9 cellular contexts compared by ENCODE assay signal in genomic region chr2:36507408-36507812, GRCh38.
A peak's percentile ranks its signal among the peaks of the same experiment; 100 is the strongest.
DNase-seq lines count a peak whose midpoint lies in the region; ATAC-seq, FAIRE-seq and TF ChIP-seq lines count a peak whose summit lies in the region.
"Had no signal": no experiment of that assay in that cellular context is flagged by ENCODE, and none has a peak within 500 bp of the region (broad histone marks: within the 10 kb centered on the region; RNA-seq: fewer than 3 reads in every experiment).

No MANE protein-coding gene starts in this region.

- H3K36me3 Mint-ChIP-seq in CD8-positive, alpha-beta T cell: no peaks in the 10 kb centered on the region
- no peaks in the 10 kb centered on the region for H3K36me3 Mint-ChIP-seq in activated T-helper 1 cell treated with anti-CD3 and anti-CD28 coated beads, Interleukin-12 subunit alpha, Interleukin-12 subunit beta, Interleukin-2, Interleukin-4 antibody, amounts not matched to agents 30 ng/mL and 10 ng/mL and 1 ng/mL, durations not matched to agents 14 hours and 24 hours and 36 hours (ENCODE audit: low read depth)

- intact Hi-C loops in CD8-positive, alpha-beta T cell (cut with DNase I, micrococcal nuclease): loop anchor here (1.0 to 5.0 kb wide), 3 partner anchors 155 to 535 kb away; no protein-coding TSS in a partner anchor
- intact Hi-C loops in pancreas (cut with DNase I): no loop called here
- intact Hi-C loops in activated T-helper 1 cell treated with anti-CD3 and anti-CD28 coated beads, Interleukin-12 subunit alpha, Interleukin-12 subunit beta, Interleukin-2, Interleukin-4 antibody, amounts not matched to agents 30 ng/mL and 10 ng/mL and 1 ng/mL, durations not matched to agents 14 hours and 24 hours and 36 hours (cut with micrococcal nuclease): loop anchor here (1.0 to 5.0 kb wide), 5 partner anchors 150 to 535 kb away; no protein-coding TSS in a partner anchor

- H3K4me3 Mint-ChIP-seq in CD8-positive, alpha-beta T cell: no peak overlapping the region
- no peak overlapping the region for H3K4me3 Mint-ChIP-seq in activated T-helper 1 cell treated with anti-CD3 and anti-CD28 coated beads, Interleukin-12 subunit alpha, Interleukin-12 subunit beta, Interleukin-2, Interleukin-4 antibody, amounts not matched to agents 30 ng/mL and 10 ng/mL and 1 ng/mL, durations not matched to agents 14 hours and 24 hours and 36 hours
- H3K4me3 Mint-ChIP-seq: stimulated activated naive CD8-positive, alpha-beta T cell treated with anti-CD3 and anti-CD28 coated beads, Interleukin-15, Interleukin-2, amounts not matched to agents 100 ng/mL and 50 ng/mL, for 24 hours had no signal

- H3K27ac ChIP-seq in CD8-positive, alpha-beta T cell (ENCODE audit: low read depth, low read length): no peak overlapping the region
- H3K27ac ChIP-seq in pancreas: no peak overlapping the region

- CTCF ChIA-PET in CD8-positive, alpha-beta T cell (lab: Charles Lee): interaction anchor here (0.5 kb wide), 1 partner anchor 1713 kb away, joined by 3 read pairs; no protein-coding TSS in a partner anchor

- no peaks in the 10 kb centered on the region for H3K4me1 ChIP-seq in CD8-positive, alpha-beta T cell (ENCODE audit: insufficient read depth, low read length)
- no peaks in the 10 kb centered on the region for H3K4me1 ChIP-seq in pancreas

- H3K9me3 ChIP-seq in CD8-positive, alpha-beta T cell (ENCODE audit: low read length): no peaks in the 10 kb centered on the region
- H3K9me3 ChIP-seq in pancreas: no peaks in the 10 kb centered on the region

- POLR2A ChIA-PET in CD8-positive, alpha-beta T cell (lab: Charles Lee): no interaction called here

- H3K4me1 Mint-ChIP-seq in CD8-positive, alpha-beta T cell (ENCODE audit: low read depth): no peaks in the 10 kb centered on the region
- H3K4me1 Mint-ChIP-seq in activated T-helper 1 cell treated with anti-CD3 and anti-CD28 coated beads, Interleukin-12 subunit alpha, Interleukin-12 subunit beta, Interleukin-2, Interleukin-4 antibody, amounts not matched to agents 30 ng/mL and 10 ng/mL and 1 ng/mL, durations not matched to agents 14 hours and 24 hours and 36 hours (ENCODE audit: low read depth): no peaks in the 10 kb centered on the region

- H3K27me3 Mint-ChIP-seq in CD8-positive, alpha-beta T cell (ENCODE audit: low read depth): no peaks in the 10 kb centered on the region
- H3K27me3 Mint-ChIP-seq in activated T-helper 1 cell treated with anti-CD3 and anti-CD28 coated beads, Interleukin-12 subunit alpha, Interleukin-12 subunit beta, Interleukin-2, Interleukin-4 antibody, amounts not matched to agents 30 ng/mL and 10 ng/mL and 1 ng/mL, durations not matched to agents 14 hours and 24 hours and 36 hours (ENCODE audit: insufficient read depth): no peaks in the 10 kb centered on the region
- H3K27me3 Mint-ChIP-seq: stimulated activated naive CD8-positive, alpha-beta T cell treated with anti-CD3 and anti-CD28 coated beads, Interleukin-15, Interleukin-2, amounts not matched to agents 100 ng/mL and 50 ng/mL, for 24 hours had no signal

- H3K9me3 Mint-ChIP-seq in CD8-positive, alpha-beta T cell: no peaks in the 10 kb centered on the region
- H3K9me3 Mint-ChIP-seq in activated T-helper 1 cell treated with anti-CD3 and anti-CD28 coated beads, Interleukin-12 subunit alpha, Interleukin-12 subunit beta, Interleukin-2, Interleukin-4 antibody, amounts not matched to agents 30 ng/mL and 10 ng/mL and 1 ng/mL, durations not matched to agents 14 hours and 24 hours and 36 hours: no peaks in the 10 kb centered on the region
- H3K9me3 Mint-ChIP-seq: stimulated activated naive CD8-positive, alpha-beta T cell treated with anti-CD3 and anti-CD28 coated beads, Interleukin-15, Interleukin-2, amounts not matched to agents 100 ng/mL and 50 ng/mL, for 24 hours had no signal

- DNase-seq in CD8-positive, alpha-beta T cell: peak in 4 of 7 experiments; percentile 6 to 16 (median 8)
- DNase-seq in NCI-H1694 treated with DMSO at 0.1 percent for 48 hours (lab: John Stamatoyannopoulos, UW) (peak; percentile 29), frontal cortex (ENCODE audit: low spot score in 2 of 2) (peak; percentile 16 to 43), pancreas (peak in 1 of 6 donors; percentile 22)
- DNase-seq in activated CD4-positive, alpha-beta T cell treated with anti-CD3 and anti-CD28 coated beads, Interleukin-2, amount 50 U/mL, for 4 hours: peak; percentile 2 to 15
- DNase-seq in activated T-helper 1 cell treated with anti-CD3 and anti-CD28 coated beads, Interleukin-12 subunit alpha, Interleukin-12 subunit beta, Interleukin-2, Interleukin-4 antibody, amounts not matched to agents 30 ng/mL and 10 ng/mL and 1 ng/mL, durations not matched to agents 14 hours and 24 hours and 36 hours (ENCODE audit: low spot score): no peak

- FAIRE-seq in frontal cortex (lab: Jason Lieb, UNC) (no peak), pancreas (lab: Jason Lieb, UNC) (peak; percentile 23)

- H3K27me3 ChIP-seq in CD8-positive, alpha-beta T cell (ENCODE audit: insufficient read depth, low read length): no peaks in the 10 kb centered on the region
- no peaks in the 10 kb centered on the region for H3K27me3 ChIP-seq in pancreas

- H3K4me3 ChIP-seq in CD8-positive, alpha-beta T cell (ENCODE audit: low read depth, low read length): no peak overlapping the region
- H3K4me3 ChIP-seq in pancreas: no peak overlapping the region

- H3K36me3 ChIP-seq in CD8-positive, alpha-beta T cell (ENCODE audit: insufficient read depth, low read length): no peaks in the 10 kb centered on the region
- H3K36me3 ChIP-seq in pancreas: no peaks in the 10 kb centered on the region

- ATAC-seq in CD8-positive, alpha-beta T cell: no peak
- ATAC-seq in GM18867 (IDR thresholded peaks at IDR 0.05; ENCODE audit: unreplicated experiment) (peak; percentile 87), HG02981 (IDR thresholded peaks at IDR 0.05; ENCODE audit: unreplicated experiment) (peak; percentile 99), pancreas (peak; percentile 50 to 88 (median 81))

- H3K27ac Mint-ChIP-seq in CD8-positive, alpha-beta T cell: no peak overlapping the region
- H3K27ac Mint-ChIP-seq in activated T-helper 1 cell treated with anti-CD3 and anti-CD28 coated beads, Interleukin-12 subunit alpha, Interleukin-12 subunit beta, Interleukin-2, Interleukin-4 antibody, amounts not matched to agents 30 ng/mL and 10 ng/mL and 1 ng/mL, durations not matched to agents 14 hours and 24 hours and 36 hours: no peak overlapping the region
- H3K27ac Mint-ChIP-seq: stimulated activated naive CD8-positive, alpha-beta T cell treated with anti-CD3 and anti-CD28 coated beads, Interleukin-15, Interleukin-2, amounts not matched to agents 100 ng/mL and 50 ng/mL, for 24 hours had no signal

- peak; percentile 39 for TF ChIP-seq CTCF in CD8-positive, alpha-beta T cell (IDR thresholded peaks at IDR 0.05)
- TF ChIP-seq CTCF in pancreas (IDR thresholded peaks at IDR 0.05): peak in 3 of 4 donors; percentile 16 to 27 (median 20)

Comparison
In these comparisons a context has a peak if more than half of its experiments do, and no peak if none do; other contexts are left out.
1. intact Hi-C loops: an anchor here in CD8-positive, alpha-beta T cell (1.0 to 5.0 kb wide) and activated T-helper 1 cell treated with anti-CD3 and anti-CD28 coated beads, Interleukin-12 subunit alpha, Interleukin-12 subunit beta, Interleukin-2, Interleukin-4 antibody, amounts not matched to agents 30 ng/mL and 10 ng/mL and 1 ng/mL, durations not matched to agents 14 hours and 24 hours and 36 hours (1.0 to 5.0 kb wide); none called in pancreas.